Comparison of ENCODE assay signal across 15 cellular contexts in genomic region chr4:40403079-40403478, GRCh38.
DNase-seq lines count a peak whose midpoint lies in the region; ATAC-seq, FAIRE-seq and TF ChIP-seq lines count a peak whose summit lies in the region.
"Had no signal": no experiment of that assay in that cellular context is flagged by ENCODE, and none has a peak within 500 bp of the region (broad histone marks: within the 10 kb centered on the region; RNA-seq: fewer than 3 reads in every experiment).

No MANE protein-coding gene starts in this region.

- peaks cover 28% of the 10 kb centered on the region for H3K9me3 Mint-ChIP-seq in nephron progenitor cell

- TF ChIP-seq POLR2A in H54 (IDR thresholded peaks at IDR 0.05; ENCODE audit: low read depth, low read length), result no peak

- H3K4me3 ChIP-seq in cardiac muscle cell (no peak overlapping the region), upper lobe of right lung (no peak overlapping the region)

- H3K4me1 Mint-ChIP-seq in nephron progenitor cell, result peaks cover 54% of the 10 kb centered on the region

- DNase-seq in cardiac muscle cell (ENCODE audit: low read depth in 1 of 2, low spot score in 1 of 2) (peak; percentile 25 to 28), Right ventricle myocardium superior (no peak), iris pigment epithelial cell (ENCODE audit: low read depth) (peak; percentile 39), nephron progenitor cell (no peak), upper lobe of right lung (no peak), NCI-H345 treated with DMSO at 0.1 percent for 48 hours (lab: John Stamatoyannopoulos, UW; ENCODE audit: unreplicated experiment) (no peak), H54 (ENCODE audit: insufficient read length, low spot score) (no peak)
- no peak for DNase-seq in activated CD8-positive, alpha-beta memory T cell treated with anti-CD3 and anti-CD28 coated beads, Interleukin-2, amount 50 U/mL, for 4 hours
- DNase-seq: DMS 273 treated with DMSO at 0.1 percent for 48 hours, GOT3, KG1, NCI-H1092, NCI-H1694 treated with DMSO at 0.1 percent for 48 hours had no signal

- no peak for FAIRE-seq in H54 (lab: Jason Lieb, UNC)

- TF ChIP-seq CTCF in cardiac muscle cell (IDR thresholded peaks at IDR 0.05; ENCODE audit: low read depth, low read length) (no peak), nephron progenitor cell (IDR thresholded peaks at IDR 0.05) (no peak), upper lobe of right lung (IDR thresholded peaks at IDR 0.05) (no peak)

- H3K27ac ChIP-seq in cardiac muscle cell (no peak overlapping the region), upper lobe of right lung (peak overlapping the region; percentile 86)
- H3K27ac ChIP-seq: 22Rv1, HL-60 had no signal

- ATAC-seq in Right ventricle myocardium superior (ENCODE audit: poor library complexity), result no peak
- peak; percentile 73 for ATAC-seq in upper lobe of right lung

- H3K4me1 ChIP-seq in cardiac muscle cell (ENCODE audit: low read depth) (peaks cover 21% of the 10 kb centered on the region), upper lobe of right lung (no peaks in the 10 kb centered on the region)

- H3K36me3 ChIP-seq in cardiac muscle cell (no peaks in the 10 kb centered on the region), upper lobe of right lung (no peaks in the 10 kb centered on the region)

- H3K4me3 Mint-ChIP-seq in nephron progenitor cell, result no peak overlapping the region

- peak overlapping the region; percentile 15 for H3K27ac Mint-ChIP-seq in nephron progenitor cell

- peaks cover 16% of the 10 kb centered on the region for H3K36me3 Mint-ChIP-seq in nephron progenitor cell (ENCODE audit: low read depth)

- H3K27me3 ChIP-seq in cardiac muscle cell, result no peaks in the 10 kb centered on the region
- H3K27me3 ChIP-seq in upper lobe of right lung, result no peaks in the 10 kb centered on the region

- H3K27me3 Mint-ChIP-seq in nephron progenitor cell (ENCODE audit: low read depth, poor library complexity), result peaks cover 3% of the 10 kb centered on the region

- intact Hi-C loops in Right ventricle myocardium superior (cut with DNase I) (no loop called here), upper lobe of right lung (cut with DNase I) (no loop called here)

- H3K9me3 ChIP-seq in cardiac muscle cell (ENCODE audit: low read depth) (no peaks in the 10 kb centered on the region), upper lobe of right lung (no peaks in the 10 kb centered on the region)

Comparison
In these comparisons a context has a peak if more than half of its experiments do, and no peak if none do; other contexts are left out.
1. DNase-seq: peak in cardiac muscle cell (2 of 2) and iris pigment epithelial cell (single experiment); none in Right ventricle myocardium superior (single experiment), nephron progenitor cell (single experiment), upper lobe of right lung (single experiment), activated CD8-positive, alpha-beta memory T cell treated with anti-CD3 and anti-CD28 coated beads, Interleukin-2, amount 50 U/mL, for 4 hours (single experiment), NCI-H345 treated with DMSO at 0.1 percent for 48 hours (single experiment) and H54 (single experiment).